In genomic region chr13:40651866-40652587, GRCh38 we compare ENCODE assay signal across 1 cellular context.
TF ChIP-seq lines count a peak whose summit lies in the region.

No MANE protein-coding gene starts in this region.

TF ChIP-seq in GM12878, 131 proteins besides CTCF, POLR2A, EP300 and RAD21 (continued from another document):
- TF ChIP-seq NR2C2 (IDR thresholded peaks at IDR 0.05; ENCODE audit: borderline replicate concordance, control insufficient read depth, insufficient read length, low read depth) (no peak), NRF1 (conservative IDR thresholded peaks at IDR 0.05; ENCODE audit: low read depth, low read length) (no peak), HDGF (IDR thresholded peaks at IDR 0.05) (no peak), SIN3A (IDR thresholded peaks at IDR 0.05; ENCODE audit: low read depth, low read length) (no peak), ATF2 (IDR thresholded peaks at IDR 0.05; ENCODE audit: low read length) (peak; percentile 58; the same call in 1 of the 2 replicates), USF1 (IDR thresholded peaks at IDR 0.05; ENCODE audit: borderline replicate concordance, extremely low read length, insufficient read depth, low read depth, low read length) (no peak), TAF1 (IDR thresholded peaks at IDR 0.05; ENCODE audit: borderline replicate concordance, low read depth, low read length) (no peak), ZNF217 (IDR thresholded peaks at IDR 0.05) (peak; percentile 29; the same call in 1 of the 2 replicates), MTA3 (IDR thresholded peaks at IDR 0.05; ENCODE audit: borderline replicate concordance, low read length) (no peak), ZBTB33 (IDR thresholded peaks at IDR 0.05) (no peak), SMARCA5 (IDR thresholded peaks at IDR 0.05) (no peak), FOXK2 (IDR thresholded peaks at IDR 0.05) (no peak)
